Comparison of ENCODE assay signal across 10 cellular contexts in the genomic region with DNA sequence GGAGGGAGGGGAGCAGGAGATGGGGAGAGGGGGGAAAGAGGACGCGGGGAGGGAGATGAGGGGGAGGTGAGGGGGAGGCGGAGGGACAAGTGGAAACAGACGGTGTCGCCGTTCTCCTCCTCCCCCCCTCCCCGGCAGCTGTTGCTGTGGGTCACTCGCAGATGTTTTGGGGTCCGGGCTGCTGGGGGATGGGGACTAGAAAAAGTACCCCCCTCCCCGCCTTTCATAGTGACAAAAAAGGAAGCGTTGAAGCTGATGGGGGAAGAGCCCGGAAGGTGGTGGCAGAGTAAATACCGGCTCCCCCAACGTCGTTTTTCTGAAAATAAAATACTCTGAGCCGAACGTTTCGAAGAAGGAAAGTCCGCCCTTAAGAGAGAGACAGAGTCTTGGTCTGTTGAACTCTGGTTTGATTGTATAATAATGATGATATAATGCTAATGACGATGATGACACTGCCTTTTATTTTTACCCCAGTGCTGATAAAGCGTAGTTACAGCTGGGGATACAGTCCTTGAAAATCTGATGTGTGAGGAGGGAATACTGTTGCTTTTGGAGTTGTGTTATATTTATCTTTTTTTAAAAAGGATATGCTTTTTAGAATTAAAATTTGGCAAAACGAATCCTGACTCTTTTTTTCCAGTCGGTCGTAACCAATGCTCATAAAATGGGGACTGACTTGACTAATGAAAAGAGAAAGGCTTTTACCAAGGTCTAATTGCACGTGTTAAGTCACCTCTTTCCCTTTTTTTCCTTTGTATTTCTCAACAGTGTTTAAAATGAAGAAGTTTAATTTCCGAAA. TPM values are rescaled to one million over a fixed set of nuclear protein-coding genes. Genes with fewer than 3 reads are reported as not detected.
A peak's percentile ranks its signal among the peaks of the same experiment; 100 is the strongest.
DNase-seq lines count a peak whose midpoint lies in the region; ATAC-seq and TF ChIP-seq lines count a peak whose summit lies in the region.
"Had no signal": no experiment of that assay in that cellular context is flagged by ENCODE, and none has a peak within 500 bp of the region (broad histone marks: within the 10 kb centered on the region; RNA-seq: fewer than 3 reads in every experiment).

No MANE protein-coding gene starts in this region.

- 0 to 5% methylated on average over 10 to 12 of the region's 26 CpGs for WGBS in mesodermal cell (ENCODE audit: insufficient coverage in 2 of 2), 2 experiments
- 2% methylated on average over 21 to 26 of the region's 26 CpGs for WGBS in aorta, 2 donors

- peaks cover 16% of the 10 kb centered on the region for H3K36me3 Mint-ChIP-seq in natural killer cell
- H3K36me3 Mint-ChIP-seq in natural killer cell treated with Interleukin-12 subunit alpha and Interleukin-12 subunit beta and Interleukin-15 and Interleukin-18, amount 100 ng/mL, for 72 hours: peaks cover 25% of the 10 kb centered on the region
- H3K36me3 Mint-ChIP-seq in activated naive CD8-positive, alpha-beta T cell treated with anti-CD3 and anti-CD28 coated beads, Interleukin-2, amount 50 U/mL, for 24 hours (ENCODE audit: low read depth): no peaks in the 10 kb centered on the region

- H3K36me3 ChIP-seq in mesodermal cell (ENCODE audit: control insufficient read depth, insufficient read depth, low read length): no peaks in the 10 kb centered on the region
- H3K36me3 ChIP-seq in aorta (ENCODE audit: control insufficient read depth in 1 of 2, insufficient read depth in 2 of 2, low read length in 1 of 2): no peaks in the 10 kb centered on the region

- no peak for ATAC-seq in natural killer cell
- ATAC-seq in natural killer cell treated with Interleukin-12 subunit alpha and Interleukin-12 subunit beta and Interleukin-15 and Interleukin-18, amount 100 ng/mL, for 72 hours: no peak
- no peak for ATAC-seq in activated naive CD8-positive, alpha-beta T cell treated with anti-CD3 and anti-CD28 coated beads, Interleukin-2, amount 50 U/mL, for 24 hours
- no peak for ATAC-seq in aorta (ENCODE audit: low FRiP score)
- no peak for ATAC-seq in HG03045 (IDR thresholded peaks at IDR 0.05; ENCODE audit: unreplicated experiment)
- ATAC-seq in HG02870 (IDR thresholded peaks at IDR 0.05; ENCODE audit: unreplicated experiment): no peak

- peak overlapping the region; percentile 35 for H3K4me3 Mint-ChIP-seq in natural killer cell
- no peak overlapping the region for H3K4me3 Mint-ChIP-seq in natural killer cell treated with Interleukin-12 subunit alpha and Interleukin-12 subunit beta and Interleukin-15 and Interleukin-18, amount 100 ng/mL, for 72 hours
- peak overlapping the region; percentile 12 for H3K4me3 Mint-ChIP-seq in activated naive CD8-positive, alpha-beta T cell treated with anti-CD3 and anti-CD28 coated beads, Interleukin-2, amount 50 U/mL, for 24 hours

- TF ChIP-seq CTCF in natural killer cell (IDR thresholded peaks at IDR 0.05): no peak

- H3K4me1 ChIP-seq in mesodermal cell (ENCODE audit: control insufficient read depth, insufficient read depth, low read length, poor library complexity, severe bottlenecking) (no peaks in the 10 kb centered on the region), aorta (ENCODE audit: control insufficient read depth in 1 of 2, insufficient read depth in 2 of 2, low read length in 2 of 2) (no peaks in the 10 kb centered on the region)

- peaks cover 37 to 55% of the 10 kb centered on the region in 2 donors for H3K27me3 Mint-ChIP-seq in natural killer cell (ENCODE audit: low read depth in 2 of 2)
- H3K27me3 Mint-ChIP-seq in natural killer cell treated with Interleukin-12 subunit alpha and Interleukin-12 subunit beta and Interleukin-15 and Interleukin-18, amount 100 ng/mL, for 72 hours: peaks cover 27 to 53% of the 10 kb centered on the region in 2 donors
- H3K27me3 Mint-ChIP-seq in activated naive CD8-positive, alpha-beta T cell treated with anti-CD3 and anti-CD28 coated beads, Interleukin-2, amount 50 U/mL, for 24 hours: peaks cover 50% of the 10 kb centered on the region

- H3K4me1 Mint-ChIP-seq in natural killer cell: peaks cover 5 to 10% of the 10 kb centered on the region in 2 donors
- H3K4me1 Mint-ChIP-seq in natural killer cell treated with Interleukin-12 subunit alpha and Interleukin-12 subunit beta and Interleukin-15 and Interleukin-18, amount 100 ng/mL, for 72 hours (ENCODE audit: low read depth in 2 of 2): peaks cover 0 to 4% of the 10 kb centered on the region in 2 donors
- H3K4me1 Mint-ChIP-seq in activated naive CD8-positive, alpha-beta T cell treated with anti-CD3 and anti-CD28 coated beads, Interleukin-2, amount 50 U/mL, for 24 hours: peaks cover 8% of the 10 kb centered on the region

- H3K9me3 Mint-ChIP-seq in natural killer cell: peaks cover 9 to 10% of the 10 kb centered on the region in 2 donors
- H3K9me3 Mint-ChIP-seq in natural killer cell treated with Interleukin-12 subunit alpha and Interleukin-12 subunit beta and Interleukin-15 and Interleukin-18, amount 100 ng/mL, for 72 hours: no peaks in the 10 kb centered on the region
- peaks cover 5% of the 10 kb centered on the region for H3K9me3 Mint-ChIP-seq in activated naive CD8-positive, alpha-beta T cell treated with anti-CD3 and anti-CD28 coated beads, Interleukin-2, amount 50 U/mL, for 24 hours

- H3K27ac Mint-ChIP-seq in natural killer cell: no peak overlapping the region
- no peak overlapping the region for H3K27ac Mint-ChIP-seq in natural killer cell treated with Interleukin-12 subunit alpha and Interleukin-12 subunit beta and Interleukin-15 and Interleukin-18, amount 100 ng/mL, for 72 hours
- H3K27ac Mint-ChIP-seq in activated naive CD8-positive, alpha-beta T cell treated with anti-CD3 and anti-CD28 coated beads, Interleukin-2, amount 50 U/mL, for 24 hours: no peak overlapping the region

- H3K27ac ChIP-seq in mesodermal cell (ENCODE audit: low read depth, low read length, severe bottlenecking) (no peak overlapping the region), aorta (ENCODE audit: low read depth in 1 of 2, low read length in 2 of 2) (no peak overlapping the region)

- H3K4me3 ChIP-seq in mesodermal cell (ENCODE audit: extremely low read depth, insufficient read depth, low read length, poor library complexity, severe bottlenecking): peak overlapping the region; percentile 55
- peak overlapping the region; percentile 14 to 50 for H3K4me3 ChIP-seq in aorta (ENCODE audit: low read length in 2 of 2)

- intact Hi-C loops in natural killer cell (cut with micrococcal nuclease) (no loop called here), aorta (cut with DNase I) (no loop called here)

- H3K9me3 ChIP-seq in mesodermal cell (ENCODE audit: control insufficient read depth, low read length) (no peaks in the 10 kb centered on the region), aorta (ENCODE audit: control insufficient read depth, low read length) (no peaks in the 10 kb centered on the region)

- no peak for DNase-seq in natural killer cell
- no peak for DNase-seq in natural killer cell treated with Interleukin-12 subunit alpha and Interleukin-12 subunit beta and Interleukin-15 and Interleukin-18, amount 100 ng/mL, for 72 hours (ENCODE audit: low spot score)
- no peak for DNase-seq in activated naive CD8-positive, alpha-beta T cell treated with anti-CD3 and anti-CD28 coated beads, Interleukin-2, amount 50 U/mL, for 24 hours
- peak in 1 of 2 donors; percentile 75 for DNase-seq in aorta
- no peak for DNase-seq in COR-L47 (lab: John Stamatoyannopoulos, UW)

- no peaks in the 10 kb centered on the region for H3K27me3 ChIP-seq in aorta (ENCODE audit: control insufficient read depth in 1 of 2, insufficient read depth in 2 of 2, low read length in 1 of 2)

RNA-seq across cellular contexts. Expression of a gene that starts 1.0 kb away (rescaled TPM):
- total RNA-seq in natural killer cell (not detected), aorta (under 1 TPM in 1 of 2 donors, not detected in 1; 0.16 TPM)
- not detected for total RNA-seq in natural killer cell treated with Interleukin-12 subunit alpha and Interleukin-12 subunit beta and Interleukin-15 and Interleukin-18, amount 100 ng/mL, for 72 hours
- 2.1 TPM for polyA plus RNA-seq in mesodermal cell (2013, experiment 1 of 2)
- polyA plus RNA-seq in mesodermal cell (2013, experiment 2 of 2): 1.7 TPM
- under 1 TPM in 1 of 2 donors, not detected in 1; 0.38 TPM for polyA plus RNA-seq in aorta
- total RNA-seq: mononuclear cell; T-helper 2 cell treated with Interferon-gamma antibody and Interleukin-4, amounts not matched to agents 100 ng/mL and 5 ng/mL, for 36 hours had no signal
